Comparison of ENCODE assay signal across 23 cellular contexts in the genomic region with DNA sequence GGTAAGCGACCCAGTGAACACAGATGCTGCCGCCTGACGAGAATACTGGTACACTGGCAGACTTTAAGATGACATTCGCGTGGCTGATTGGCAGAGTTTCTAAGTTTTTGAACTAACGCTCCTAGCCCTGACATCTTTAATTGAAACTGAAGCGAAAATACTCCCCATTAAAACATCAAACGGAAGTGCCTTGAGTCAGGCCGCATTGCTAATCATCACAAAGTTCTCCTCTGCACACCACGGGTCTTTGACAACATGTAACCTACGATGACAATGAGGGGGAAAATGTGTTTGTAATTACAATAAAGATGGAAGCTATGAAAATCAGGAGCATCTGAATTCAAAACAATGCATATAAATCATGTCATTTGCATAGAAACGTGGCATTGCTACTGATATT. TPM values are rescaled to one million over a fixed set of nuclear protein-coding genes. Genes with fewer than 3 reads are reported as not detected.
"Had no signal": no experiment of that assay in that cellular context is flagged by ENCODE, and none has a peak within 500 bp of the region (broad histone marks: within the 10 kb centered on the region; RNA-seq: fewer than 3 reads in every experiment).

No MANE protein-coding gene starts in this region.

- H3K9me3 ChIP-seq: gastrocnemius medialis, lower lobe of right lung, right lobe of liver, thoracic aorta, transverse colon, vagina had no signal

- H3K9me3 Mint-ChIP-seq: effector memory CD8-positive, alpha-beta T cell; neural crest cell; stimulated activated naive B cell treated with anti-CD40 and anti-IgM and Interleukin-4, amounts not matched to agents 10 μg/mL and 1 μg/mL and 100 μg/mL, for 72 hours; stimulated activated naive CD8-positive, alpha-beta T cell treated with anti-CD3 and anti-CD28 coated beads, Interleukin-15, Interleukin-2, amounts not matched to agents 100 ng/mL and 50 ng/mL, for 24 hours had no signal

- H3K36me3 ChIP-seq: gastrocnemius medialis, right lobe of liver, thoracic aorta, transverse colon, vagina had no signal

- ATAC-seq: effector memory CD8-positive, alpha-beta T cell; gastrocnemius medialis; left ventricle myocardium superior; natural killer cell; right lobe of liver; stimulated activated naive B cell treated with anti-CD40 and anti-IgM and Interleukin-4, amounts not matched to agents 10 μg/mL and 1 μg/mL and 100 μg/mL, for 72 hours had no signal

- H2AFZ ChIP-seq: parathyroid adenoma had no signal

- H3K4me1 Mint-ChIP-seq: natural killer cell; neural crest cell; stimulated activated naive B cell treated with anti-CD40 and anti-IgM and Interleukin-4, amounts not matched to agents 10 μg/mL and 1 μg/mL and 100 μg/mL, for 72 hours had no signal

- H3K4me3 ChIP-seq: gastrocnemius medialis, lower lobe of right lung, right lobe of liver, thoracic aorta, transverse colon, vagina had no signal

- H3K4me1 ChIP-seq: gastrocnemius medialis, right lobe of liver, transverse colon, vagina had no signal

- H3K27ac Mint-ChIP-seq: effector memory CD8-positive, alpha-beta T cell; natural killer cell; progenitor cell of endocrine pancreas; stimulated activated naive B cell treated with anti-CD40 and anti-IgM and Interleukin-4, amounts not matched to agents 10 μg/mL and 1 μg/mL and 100 μg/mL, for 72 hours; stimulated activated naive CD8-positive, alpha-beta T cell treated with anti-CD3 and anti-CD28 coated beads, Interleukin-15, Interleukin-2, amounts not matched to agents 100 ng/mL and 50 ng/mL, for 24 hours had no signal

- H3K27me3 ChIP-seq: gastrocnemius medialis, right lobe of liver, transverse colon, vagina had no signal

- H3K9ac ChIP-seq: parathyroid adenoma had no signal

- H3K4me3 Mint-ChIP-seq: effector memory CD8-positive, alpha-beta T cell; natural killer cell; neural crest cell; stimulated activated naive B cell treated with anti-CD40 and anti-IgM and Interleukin-4, amounts not matched to agents 10 μg/mL and 1 μg/mL and 100 μg/mL, for 72 hours; stimulated activated naive CD8-positive, alpha-beta T cell treated with anti-CD3 and anti-CD28 coated beads, Interleukin-15, Interleukin-2, amounts not matched to agents 100 ng/mL and 50 ng/mL, for 24 hours had no signal

- H3K27me3 Mint-ChIP-seq: progenitor cell of endocrine pancreas; stimulated activated naive CD8-positive, alpha-beta T cell treated with anti-CD3 and anti-CD28 coated beads, Interleukin-15, Interleukin-2, amounts not matched to agents 100 ng/mL and 50 ng/mL, for 24 hours had no signal

- H3K27ac ChIP-seq: gastrocnemius medialis, lower lobe of right lung, parathyroid adenoma, right lobe of liver, thoracic aorta, transverse colon, vagina had no signal

- H3K36me3 Mint-ChIP-seq: natural killer cell; stimulated activated naive B cell treated with anti-CD40 and anti-IgM and Interleukin-4, amounts not matched to agents 10 μg/mL and 1 μg/mL and 100 μg/mL, for 72 hours had no signal

- DNase-seq: cortex of kidney; effector memory CD8-positive, alpha-beta T cell; foreskin fibroblast; gastrocnemius medialis; left ventricle myocardium superior; lower lobe of right lung; natural killer cell; right lobe of liver; small intestine; stimulated activated CD4-positive, alpha-beta T cell treated with anti-CD3 and anti-CD28 coated beads, Interleukin-15, amount 100 ng/mL, for 24 hours; stimulated activated CD4-positive, alpha-beta T cell treated with anti-CD3 and anti-CD28 coated beads, Interleukin-2, amount 100 ng/mL, for 48 hours; stimulated activated naive B cell treated with anti-CD40 and anti-IgM and Interleukin-4, amounts not matched to agents 10 μg/mL and 1 μg/mL and 100 μg/mL, for 72 hours; transverse colon had no signal

RNA-seq across cellular contexts. Expression of a gene that starts 44.5 kb away (rescaled TPM):
- total RNA-seq: dermis microvascular lymphatic vessel endothelial cell, glomerular endothelial cell, mesenteric fat pad, osteoblast had no signal
